Comparison of ENCODE assay signal across 8 cellular contexts in the genomic region with DNA sequence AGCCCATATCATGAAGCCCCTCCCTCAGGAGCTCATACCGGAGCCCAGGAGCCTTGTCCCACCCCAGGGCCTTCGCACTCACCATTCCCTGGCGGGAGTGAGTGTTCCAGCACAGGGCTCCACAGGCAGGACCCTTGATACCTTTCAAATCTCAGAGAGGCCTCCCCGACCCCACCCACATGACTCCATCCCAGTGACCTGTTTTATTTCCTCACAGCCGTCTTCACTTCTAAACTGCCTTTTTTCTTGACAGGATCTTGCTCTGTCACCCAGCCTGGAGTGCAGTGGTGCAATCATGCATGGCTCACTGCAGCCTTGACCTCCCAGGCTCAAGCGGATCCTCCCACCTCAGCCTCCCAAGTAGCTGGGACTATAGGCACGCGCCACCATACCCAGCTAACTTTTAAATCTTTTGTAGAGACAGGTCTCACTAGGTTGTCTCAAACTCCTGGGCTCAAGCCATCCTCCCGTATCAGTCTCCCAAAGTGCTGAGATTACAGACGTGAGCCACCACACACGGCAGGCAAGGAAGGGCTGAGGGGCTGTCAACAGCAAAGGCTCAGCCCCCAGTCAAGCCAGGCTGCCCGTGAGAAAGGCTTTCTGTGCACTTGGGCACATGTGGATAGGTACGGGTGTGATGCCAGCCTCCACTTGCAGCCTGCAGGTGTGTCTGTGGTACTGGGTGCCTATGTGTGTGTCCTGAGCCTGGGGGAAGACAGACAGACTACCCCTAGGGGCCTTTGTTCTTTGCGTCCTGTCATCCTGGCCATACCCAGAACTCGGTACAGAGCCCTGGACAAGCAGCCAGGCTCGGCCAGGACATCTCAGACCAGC. TPM values are rescaled to one million over a fixed set of nuclear protein-coding genes. Genes with fewer than 3 reads are reported as not detected.
DNase-seq lines count a peak whose midpoint lies in the region; ATAC-seq and TF ChIP-seq lines count a peak whose summit lies in the region.

No MANE protein-coding gene starts in this region.

- no peak overlapping the region for H3K27ac ChIP-seq in CD4-positive, CD25-positive, alpha-beta regulatory T cell (ENCODE audit: insufficient read depth, low read length, poor library complexity, severe bottlenecking)
- peak overlapping the region; percentile 72 to 80 for H3K27ac ChIP-seq in ascending aorta

- no peaks in the 10 kb centered on the region for H3K9me3 ChIP-seq in CD4-positive, CD25-positive, alpha-beta regulatory T cell (ENCODE audit: control insufficient read depth in 2 of 2, low read length in 2 of 2)
- H3K9me3 ChIP-seq in ascending aorta: no peaks in the 10 kb centered on the region

- peaks cover 0 to 2% (median 0%) of the 10 kb centered on the region in 7 donors for H3K9me3 Mint-ChIP-seq in CD4-positive, CD25-positive, alpha-beta regulatory T cell
- no peaks in the 10 kb centered on the region for H3K9me3 Mint-ChIP-seq in HFFc6

- H3K4me3 Mint-ChIP-seq in CD4-positive, CD25-positive, alpha-beta regulatory T cell: peak overlapping the region in 1 of 4 donors; percentile 58
- H3K4me3 Mint-ChIP-seq in HFFc6: peak overlapping the region; percentile 83

- peaks cover 16% of the 10 kb centered on the region for H3K36me3 Mint-ChIP-seq in CD4-positive, CD25-positive, alpha-beta regulatory T cell
- peaks cover 34% of the 10 kb centered on the region for H3K36me3 Mint-ChIP-seq in HFFc6 (ENCODE audit: low read depth)

- no peaks in the 10 kb centered on the region for H3K27me3 ChIP-seq in CD4-positive, CD25-positive, alpha-beta regulatory T cell (ENCODE audit: control insufficient read depth, insufficient read depth, low read length)
- H3K27me3 ChIP-seq in ascending aorta: no peaks in the 10 kb centered on the region

- no peak for ATAC-seq in CD4-positive, CD25-positive, alpha-beta regulatory T cell (ENCODE audit: low read depth in 2 of 2)
- peak; percentile 3 for ATAC-seq in left lobe of liver
- ATAC-seq in HG02938 (IDR thresholded peaks at IDR 0.05; ENCODE audit: unreplicated experiment): no peak
- no peak for ATAC-seq in HG03378 (IDR thresholded peaks at IDR 0.05; ENCODE audit: unreplicated experiment)

- peaks cover 36% of the 10 kb centered on the region for H3K36me3 ChIP-seq in CD4-positive, CD25-positive, alpha-beta regulatory T cell (ENCODE audit: control insufficient read depth, insufficient read depth, low read length)
- H3K36me3 ChIP-seq in ascending aorta: peaks cover 36 to 37% of the 10 kb centered on the region in 2 donors

- H3K27me3 Mint-ChIP-seq in CD4-positive, CD25-positive, alpha-beta regulatory T cell: no peaks in the 10 kb centered on the region
- peaks cover 44% of the 10 kb centered on the region for H3K27me3 Mint-ChIP-seq in HFFc6 (ENCODE audit: insufficient read depth)

- H3K4me1 ChIP-seq in CD4-positive, CD25-positive, alpha-beta regulatory T cell (ENCODE audit: control insufficient read depth, insufficient read depth, low read length, poor library complexity, severe bottlenecking): no peaks in the 10 kb centered on the region
- peaks cover 0 to 11% of the 10 kb centered on the region in 2 donors for H3K4me1 ChIP-seq in ascending aorta

- TF ChIP-seq CTCF in HFFc6 (IDR thresholded peaks at IDR 0.05) (no peak), ascending aorta (IDR thresholded peaks at IDR 0.05) (no peak)

- peaks cover 0 to 32% (median 9%) of the 10 kb centered on the region in 4 donors for H3K4me1 Mint-ChIP-seq in CD4-positive, CD25-positive, alpha-beta regulatory T cell
- H3K4me1 Mint-ChIP-seq in HFFc6 (ENCODE audit: low read depth): peaks cover 61% of the 10 kb centered on the region

- H3K27ac Mint-ChIP-seq in CD4-positive, CD25-positive, alpha-beta regulatory T cell: peak overlapping the region in 2 of 3 donors; percentile 42 to 82
- peak overlapping the region; percentile 79 for H3K27ac Mint-ChIP-seq in HFFc6

- H3K4me3 ChIP-seq in CD4-positive, CD25-positive, alpha-beta regulatory T cell (ENCODE audit: low read depth, low read length): no peak overlapping the region
- no peak overlapping the region for H3K4me3 ChIP-seq in ascending aorta

- DNase-seq in CD4-positive, CD25-positive, alpha-beta regulatory T cell: no peak
- DNase-seq in HFFc6: peak; percentile 76
- DNase-seq in ascending aorta (ENCODE audit: low spot score in 2 of 2): no peak
- no peak for DNase-seq in left lobe of liver (ENCODE audit: low spot score)
- DNase-seq in DMS153 (lab: John Stamatoyannopoulos, UW): no peak
- DNase-seq in SK-N-DZ (ENCODE audit: low spot score): no peak

- intact Hi-C loops in ascending aorta (cut with DNase I): loop anchor here (1.0 to 10.0 kb wide), 4 partner anchors 57 to 525 kb away; no protein-coding TSS in a partner anchor

RNA-seq across cellular contexts. Expression of gene RPL3, which starts 9.3 kb away (rescaled TPM):
- 2,127 TPM for total RNA-seq in CD4-positive, CD25-positive, alpha-beta regulatory T cell
- 1,000 to 10,000 TPM; 1,978 to 4,217 (median 3,375) TPM for polyA plus RNA-seq in CD4-positive, CD25-positive, alpha-beta regulatory T cell
- 1,000 to 10,000 TPM; 1,444 to 1,605 (median 1,488) TPM for total RNA-seq in HFFc6 (2021; fragmentation: NEBNext Ultra II Directional; extraction: Animal tissue kit (Norgen Biotek cat#: 25700))
- 1,479 TPM for total RNA-seq in ascending aorta
- total RNA-seq in left lobe of liver: 862 TPM
- polyA plus RNA-seq in SK-N-DZ (2014; cell fraction: cytosol; rRNA removed): 2,027 and 2,185 TPM in 2 replicates
- polyA plus RNA-seq in SK-N-DZ (2014; cell fraction: nucleus; rRNA removed): 1,397 and 1,558 TPM in 2 replicates

RNA-seq across cellular contexts. Expression of gene SYNGR1, which starts 39.7 kb away (rescaled TPM):
- 1.1 TPM for total RNA-seq in CD4-positive, CD25-positive, alpha-beta regulatory T cell
- under 1 TPM; 0.22 to 0.95 (median 0.42) TPM for polyA plus RNA-seq in CD4-positive, CD25-positive, alpha-beta regulatory T cell
- 10 to 100 TPM; 16.0 to 20.2 (median 18.5) TPM for total RNA-seq in HFFc6 (2021; fragmentation: NEBNext Ultra II Directional; extraction: Animal tissue kit (Norgen Biotek cat#: 25700))
- total RNA-seq in ascending aorta (2.2 TPM), left lobe of liver (2.9 TPM)
- 21.5 and 24.3 TPM in 2 replicates for polyA plus RNA-seq in SK-N-DZ (2014; cell fraction: cytosol; rRNA removed)
- 43.1 and 61.9 TPM in 2 replicates for polyA plus RNA-seq in SK-N-DZ (2014; cell fraction: nucleus; rRNA removed)
